ENCODE assay signal across 22 cellular contexts in the genomic region with DNA sequence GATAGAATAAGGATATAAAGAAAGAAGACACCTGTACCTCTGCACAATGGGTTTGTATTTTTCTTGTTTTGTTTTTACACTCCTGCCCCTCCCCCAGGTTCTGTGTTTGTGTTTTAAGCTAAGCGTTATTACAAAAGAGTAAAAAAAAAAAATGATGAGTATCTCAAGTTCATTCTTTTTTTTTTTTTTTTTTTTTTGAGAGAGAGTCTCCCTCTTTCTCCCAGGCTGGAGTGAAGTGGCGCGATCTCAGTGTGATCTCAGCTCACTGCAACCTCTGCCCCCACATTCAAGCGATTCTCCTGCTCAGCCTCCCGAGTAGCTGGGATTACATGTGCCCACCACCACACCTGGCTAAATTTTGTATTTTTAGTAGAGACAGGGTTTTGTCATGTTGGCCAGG. TPM values are rescaled to one million over a fixed set of nuclear protein-coding genes. Genes with fewer than 3 reads are reported as not detected.
"Had no signal": no experiment of that assay in that cellular context is flagged by ENCODE, and none has a peak within 500 bp of the region (broad histone marks: within the 10 kb centered on the region; RNA-seq: fewer than 3 reads in every experiment).

No MANE protein-coding gene starts in this region.

- H3K9me3 ChIP-seq: colonic mucosa, prostate gland, thoracic aorta, tibial nerve, upper lobe of right lung, uterus had no signal

- FAIRE-seq: endometrium, frontal cortex, islet of Langerhans had no signal

- H3K27me3 ChIP-seq: colonic mucosa, left lung, right atrium auricular region, tibial nerve, upper lobe of right lung, uterus had no signal

- H3K4me1 ChIP-seq: colonic mucosa, left lung, prostate gland, right atrium auricular region, upper lobe of right lung, uterus had no signal

- H3K4me3 ChIP-seq: colonic mucosa, left lung, prostate gland, right atrium auricular region, thoracic aorta, tibial nerve, upper lobe of right lung, uterus had no signal

- ATAC-seq: left cardiac atrium; left lung; naive thymus-derived CD8-positive, alpha-beta T cell; sciatic nerve; stimulated activated naive B cell treated with anti-CD40 and anti-IgM and Interleukin-4, amounts not matched to agents 10 μg/mL and 1 μg/mL and 100 μg/mL, for 72 hours; upper lobe of right lung had no signal

- H3K4me3 Mint-ChIP-seq: naive thymus-derived CD8-positive, alpha-beta T cell; nephron progenitor cell; stimulated activated naive B cell treated with anti-CD40 and anti-IgM and Interleukin-4, amounts not matched to agents 10 μg/mL and 1 μg/mL and 100 μg/mL, for 72 hours; stimulated activated naive CD8-positive, alpha-beta T cell treated with anti-CD3 and anti-CD28 coated beads, Interleukin-15, Interleukin-2, amounts not matched to agents 100 ng/mL and 50 ng/mL, for 24 hours had no signal

- H3K27ac Mint-ChIP-seq: naive thymus-derived CD8-positive, alpha-beta T cell; nephron progenitor cell; stimulated activated naive B cell treated with anti-CD40 and anti-IgM and Interleukin-4, amounts not matched to agents 10 μg/mL and 1 μg/mL and 100 μg/mL, for 72 hours; stimulated activated naive CD8-positive, alpha-beta T cell treated with anti-CD3 and anti-CD28 coated beads, Interleukin-15, Interleukin-2, amounts not matched to agents 100 ng/mL and 50 ng/mL, for 24 hours had no signal

- H3K27ac ChIP-seq: colonic mucosa, prostate gland, right atrium auricular region, thoracic aorta, tibial nerve, uterus had no signal

- H3K36me3 ChIP-seq: colonic mucosa, left lung, prostate gland, right atrium auricular region, thoracic aorta, tibial nerve, upper lobe of right lung, uterus had no signal

- H3K36me3 Mint-ChIP-seq: naive thymus-derived CD8-positive, alpha-beta T cell; stimulated activated naive B cell treated with anti-CD40 and anti-IgM and Interleukin-4, amounts not matched to agents 10 μg/mL and 1 μg/mL and 100 μg/mL, for 72 hours had no signal

- DNase-seq: colonic mucosa; effector memory CD4-positive, alpha-beta T cell; head of caudate nucleus; left cardiac atrium; left lung; mesendoderm; naive thymus-derived CD8-positive, alpha-beta T cell; nephron progenitor cell; nucleus accumbens; stimulated activated CD4-positive, alpha-beta T cell treated with anti-CD3 and anti-CD28 coated beads, Interleukin-4, amount 100 ng/mL, for 4 hours; stimulated activated naive B cell treated with anti-CD40 and anti-IgM and Interleukin-4, amounts not matched to agents 10 μg/mL and 1 μg/mL and 100 μg/mL, for 72 hours; upper lobe of right lung; uterus had no signal

- H3K4me1 Mint-ChIP-seq: naive thymus-derived CD8-positive, alpha-beta T cell; nephron progenitor cell had no signal

RNA-seq across cellular contexts. Expression of a gene that starts 29.4 kb away (rescaled TPM):
- total RNA-seq: naive thymus-derived CD8-positive, alpha-beta T cell had no signal
- polyA plus RNA-seq: naive thymus-derived CD8-positive, alpha-beta T cell had no signal
